In genomic region chr4:110107868-110108267, GRCh38 we compare ENCODE assay signal across 1 cellular context.
TF ChIP-seq lines count a peak whose summit lies in the region.

No MANE protein-coding gene starts in this region.

TF ChIP-seq in HepG2, 621 proteins besides CTCF, POLR2A, EP300 and RAD21 (continued from another document):
- TF ChIP-seq TEF (CRISPR knock-in tag; IDR thresholded peaks at IDR 0.05): peak; percentile 61; the same call in 1 of the 2 replicates
- TF ChIP-seq ZNF143 (CRISPR knock-in tag; IDR thresholded peaks at IDR 0.05): no peak
